In genomic region chr16:84820305-84820684, GRCh38 we compare ENCODE assay signal across 8 cellular contexts. TPM values are rescaled to one million over a fixed set of nuclear protein-coding genes. Genes with fewer than 3 reads are reported as not detected.
DNase-seq lines count a peak whose midpoint lies in the region; ATAC-seq and TF ChIP-seq lines count a peak whose summit lies in the region.

No MANE protein-coding gene starts in this region.

- ATAC-seq in GM21528 (IDR thresholded peaks at IDR 0.05; ENCODE audit: low FRiP score, unreplicated experiment) = no peak
- ATAC-seq in HG03045 (IDR thresholded peaks at IDR 0.05; ENCODE audit: unreplicated experiment) = no peak

- peak; percentile 55 for DNase-seq in EL
- no peak for DNase-seq in SK-N-MC (ENCODE audit: low read depth, low spot score)
- peak in 1 of 2 donors; percentile 47 for DNase-seq in foreskin fibroblast
- no peak for DNase-seq in retinal pigment epithelial cell (ENCODE audit: low read depth)
- no peak for DNase-seq in nucleus accumbens (lab: John Stamatoyannopoulos, UW)
- no peak for DNase-seq in occipital lobe (lab: John Stamatoyannopoulos, UW)

- H3K9me3 ChIP-seq in SK-N-MC (ENCODE audit: low read depth, low read length) = no peaks in the 10 kb centered on the region

- TF ChIP-seq CTCF in foreskin fibroblast (IDR thresholded peaks at IDR 0.05; ENCODE audit: low read depth, low read length) (no peak), retinal pigment epithelial cell (conservative IDR thresholded peaks at IDR 0.05; ENCODE audit: low read depth, low read length) (no peak)

- H3K9ac ChIP-seq in SK-N-MC (ENCODE audit: insufficient read length) = no peak overlapping the region

- no peak overlapping the region for H3K27ac ChIP-seq in SK-N-MC

- no peaks in the 10 kb centered on the region for H3K36me3 ChIP-seq in SK-N-MC (ENCODE audit: insufficient read depth, low read length)

- peak overlapping the region; percentile 68 for H3K4me3 ChIP-seq in SK-N-MC
- H3K4me3 ChIP-seq in foreskin fibroblast (ENCODE audit: low read depth in 1 of 2, low read length in 2 of 2) = peak overlapping the region; percentile 57 to 66
- H3K4me3 ChIP-seq in retinal pigment epithelial cell (ENCODE audit: low read length) = peak overlapping the region; percentile 52

RNA-seq across cellular contexts. Expression of gene CRISPLD2, which starts 0.5 kb away (rescaled TPM):
- 2.7 TPM for total RNA-seq in occipital lobe
